1 cellular context compared by ENCODE assay signal in genomic region chr2:206212673-206213513, GRCh38.
TF ChIP-seq lines count a peak whose summit lies in the region.

No MANE protein-coding gene starts in this region.

TF ChIP-seq in GM23338, 12 proteins besides CTCF, POLR2A, EP300 and RAD21 (continued from another document):
- no peak for TF ChIP-seq ZNF462 (CRISPR knock-in tag; IDR thresholded peaks at IDR 0.05)
- TF ChIP-seq, protein P1, sequence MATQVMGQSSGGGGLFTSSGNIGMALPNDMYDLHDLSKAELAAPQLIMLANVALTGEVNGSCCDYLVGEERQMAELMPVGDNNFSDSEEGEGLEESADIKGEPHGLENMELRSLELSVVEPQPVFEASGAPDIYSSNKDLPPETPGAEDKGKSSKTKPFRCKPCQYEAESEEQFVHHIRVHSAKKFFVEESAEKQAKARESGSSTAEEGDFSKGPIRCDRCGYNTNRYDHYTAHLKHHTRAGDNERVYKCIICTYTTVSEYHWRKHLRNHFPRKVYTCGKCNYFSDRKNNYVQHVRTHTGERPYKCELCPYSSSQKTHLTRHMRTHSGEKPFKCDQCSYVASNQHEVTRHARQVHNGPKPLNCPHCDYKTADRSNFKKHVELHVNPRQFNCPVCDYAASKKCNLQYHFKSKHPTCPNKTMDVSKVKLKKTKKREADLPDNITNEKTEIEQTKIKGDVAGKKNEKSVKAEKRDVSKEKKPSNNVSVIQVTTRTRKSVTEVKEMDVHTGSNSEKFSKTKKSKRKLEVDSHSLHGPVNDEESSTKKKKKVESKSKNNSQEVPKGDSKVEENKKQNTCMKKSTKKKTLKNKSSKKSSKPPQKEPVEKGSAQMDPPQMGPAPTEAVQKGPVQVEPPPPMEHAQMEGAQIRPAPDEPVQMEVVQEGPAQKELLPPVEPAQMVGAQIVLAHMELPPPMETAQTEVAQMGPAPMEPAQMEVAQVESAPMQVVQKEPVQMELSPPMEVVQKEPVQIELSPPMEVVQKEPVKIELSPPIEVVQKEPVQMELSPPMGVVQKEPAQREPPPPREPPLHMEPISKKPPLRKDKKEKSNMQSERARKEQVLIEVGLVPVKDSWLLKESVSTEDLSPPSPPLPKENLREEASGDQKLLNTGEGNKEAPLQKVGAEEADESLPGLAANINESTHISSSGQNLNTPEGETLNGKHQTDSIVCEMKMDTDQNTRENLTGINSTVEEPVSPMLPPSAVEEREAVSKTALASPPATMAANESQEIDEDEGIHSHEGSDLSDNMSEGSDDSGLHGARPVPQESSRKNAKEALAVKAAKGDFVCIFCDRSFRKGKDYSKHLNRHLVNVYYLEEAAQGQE (IDR thresholded peaks at IDR 0.05; ENCODE audit: unreplicated experiment) = no peak
- no peak for TF ChIP-seq POLR2AphosphoS5 (IDR thresholded peaks at IDR 0.05; ENCODE audit: low read depth)
